2 cellular contexts compared by ENCODE assay signal in the genomic region with DNA sequence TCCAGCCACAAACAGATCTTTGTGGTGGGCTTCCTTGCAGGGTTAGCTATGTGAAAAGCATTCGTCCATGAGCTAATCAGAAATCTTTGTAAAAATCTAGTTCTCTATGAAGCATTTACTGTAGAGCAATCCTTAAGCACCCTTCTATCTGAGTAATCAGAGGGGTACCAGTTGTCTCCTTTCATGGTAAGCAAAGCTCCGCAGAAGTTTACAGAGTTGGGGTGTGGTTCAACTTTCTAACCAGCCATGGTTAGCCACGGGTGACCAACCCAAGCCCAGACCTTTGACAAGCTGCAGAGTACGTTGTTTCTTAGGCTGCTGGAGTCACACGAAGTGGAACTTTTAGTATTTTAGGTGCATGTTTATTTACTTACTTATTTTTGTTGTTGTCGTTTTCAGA.
TF ChIP-seq lines count a peak whose summit lies in the region.

No MANE protein-coding gene starts in this region.

TF ChIP-seq in endothelial cell of umbilical vein, 7 proteins besides CTCF, POLR2A, EP300 and RAD21 (continued from another document):
- TF ChIP-seq MYC (IDR thresholded peaks at IDR 0.05; ENCODE audit: low read depth, low read length) (no peak), JUN (IDR thresholded peaks at IDR 0.05; ENCODE audit: borderline replicate concordance, insufficient read depth, insufficient read length, low read depth) (no peak), GATA2 (IDR thresholded peaks at IDR 0.05; ENCODE audit: insufficient read depth, insufficient read length, low read depth, low read length) (no peak), POLR2AphosphoS5 (IDR thresholded peaks at IDR 0.05; ENCODE audit: insufficient read depth, low read depth, low read length) (no peak)

TF ChIP-seq in SK-N-SH, 30 proteins besides CTCF, POLR2A, EP300 and RAD21 (continued from another document):
- TF ChIP-seq, protein P1, sequence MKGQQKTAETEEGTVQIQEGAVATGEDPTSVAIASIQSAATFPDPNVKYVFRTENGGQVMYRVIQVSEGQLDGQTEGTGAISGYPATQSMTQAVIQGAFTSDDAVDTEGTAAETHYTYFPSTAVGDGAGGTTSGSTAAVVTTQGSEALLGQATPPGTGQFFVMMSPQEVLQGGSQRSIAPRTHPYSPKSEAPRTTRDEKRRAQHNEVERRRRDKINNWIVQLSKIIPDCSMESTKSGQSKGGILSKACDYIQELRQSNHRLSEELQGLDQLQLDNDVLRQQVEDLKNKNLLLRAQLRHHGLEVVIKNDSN (IDR thresholded peaks at IDR 0.05; ENCODE audit: borderline replicate concordance, low read depth) = no peak
- TF ChIP-seq GABPA (IDR thresholded peaks at IDR 0.05; ENCODE audit: low read depth) (no peak), NFIC (IDR thresholded peaks at IDR 0.05; ENCODE audit: borderline replicate concordance) (no peak), SMC3 (IDR thresholded peaks at IDR 0.05; ENCODE audit: low read depth, low read length) (no peak), FOXM1 (IDR thresholded peaks at IDR 0.05; ENCODE audit: low read depth) (no peak), NRF1 (IDR thresholded peaks at IDR 0.05; ENCODE audit: low read depth, low read length) (no peak), TAF1 (IDR thresholded peaks at IDR 0.05; ENCODE audit: borderline replicate concordance, low read depth, low read length) (no peak), MXI1 (IDR thresholded peaks at IDR 0.05; ENCODE audit: low read depth, low read length) (no peak), TEAD4 (IDR thresholded peaks at IDR 0.05; ENCODE audit: borderline replicate concordance, insufficient read depth) (no peak), CHD2 (IDR thresholded peaks at IDR 0.05; ENCODE audit: low read length, partially characterized antibody) (no peak), FOXJ3 (CRISPR knock-in tag; IDR thresholded peaks at IDR 0.05) (no peak), GATA2 (CRISPR knock-in tag; IDR thresholded peaks at IDR 0.05) (no peak), YY1 (IDR thresholded peaks at IDR 0.05; ENCODE audit: low read depth) (no peak), ELF1 (IDR thresholded peaks at IDR 0.05) (no peak), POLR2AphosphoS5 (IDR thresholded peaks at IDR 0.05; ENCODE audit: low read depth, low read length) (no peak)
- TF ChIP-seq, protein P2, sequence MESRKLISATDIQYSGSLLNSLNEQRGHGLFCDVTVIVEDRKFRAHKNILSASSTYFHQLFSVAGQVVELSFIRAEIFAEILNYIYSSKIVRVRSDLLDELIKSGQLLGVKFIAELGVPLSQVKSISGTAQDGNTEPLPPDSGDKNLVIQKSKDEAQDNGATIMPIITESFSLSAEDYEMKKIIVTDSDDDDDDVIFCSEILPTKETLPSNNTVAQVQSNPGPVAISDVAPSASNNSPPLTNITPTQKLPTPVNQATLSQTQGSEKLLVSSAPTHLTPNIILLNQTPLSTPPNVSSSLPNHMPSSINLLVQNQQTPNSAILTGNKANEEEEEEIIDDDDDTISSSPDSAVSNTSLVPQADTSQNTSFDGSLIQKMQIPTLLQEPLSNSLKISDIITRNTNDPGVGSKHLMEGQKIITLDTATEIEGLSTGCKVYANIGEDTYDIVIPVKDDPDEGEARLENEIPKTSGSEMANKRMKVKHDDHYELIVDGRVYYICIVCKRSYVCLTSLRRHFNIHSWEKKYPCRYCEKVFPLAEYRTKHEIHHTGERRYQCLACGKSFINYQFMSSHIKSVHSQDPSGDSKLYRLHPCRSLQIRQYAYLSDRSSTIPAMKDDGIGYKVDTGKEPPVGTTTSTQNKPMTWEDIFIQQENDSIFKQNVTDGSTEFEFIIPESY (IDR thresholded peaks at IDR 0.05; ENCODE audit: borderline replicate concordance, low read depth) = no peak
